8 cellular contexts compared by ENCODE assay signal in genomic region chr4:163544407-163545038, GRCh38. TPM values are rescaled to one million over a fixed set of nuclear protein-coding genes. Genes with fewer than 3 reads are reported as not detected.
DNase-seq lines count a peak whose midpoint lies in the region; ATAC-seq and TF ChIP-seq lines count a peak whose summit lies in the region.

No MANE protein-coding gene starts in this region.

- H3K27ac ChIP-seq in HUES48 (ENCODE audit: low read depth, low read length) (no peak overlapping the region), SJCRH30 (no peak overlapping the region), left ventricle myocardium inferior (replicated peaks) (no peak overlapping the region)

- no peaks in the 10 kb centered on the region for H3K36me3 Mint-ChIP-seq in activated naive CD4-positive, alpha-beta T cell treated with anti-CD3 and anti-CD28 coated beads, Interleukin-2, amount 50 U/mL, for 72 hours

- H3K36me3 ChIP-seq in HUES48 (ENCODE audit: control insufficient read depth, insufficient read depth, low read length) (no peaks in the 10 kb centered on the region), SJCRH30 (no peaks in the 10 kb centered on the region), left ventricle myocardium inferior (no peaks in the 10 kb centered on the region)

- H3K27me3 ChIP-seq in HUES48 (ENCODE audit: control insufficient read depth, insufficient read depth, low read length) (no peaks in the 10 kb centered on the region), SJCRH30 (no peaks in the 10 kb centered on the region), left ventricle myocardium inferior (ENCODE audit: low read depth) (no peaks in the 10 kb centered on the region)

- H3K9me3 ChIP-seq in HUES48 (ENCODE audit: control insufficient read depth, insufficient read depth, low read length): no peaks in the 10 kb centered on the region
- H3K9me3 ChIP-seq in SJCRH30 (replicated peaks): no peaks in the 10 kb centered on the region
- H3K9me3 ChIP-seq in left ventricle myocardium inferior (replicated peaks): no peaks in the 10 kb centered on the region

- peak; percentile 85 for ATAC-seq in GM21526 (IDR thresholded peaks at IDR 0.05; ENCODE audit: low FRiP score, unreplicated experiment)
- ATAC-seq in activated naive CD4-positive, alpha-beta T cell treated with anti-CD3 and anti-CD28 coated beads, Interleukin-2, amount 50 U/mL, for 72 hours: peak; percentile 87 to 92
- peak; percentile 89 for ATAC-seq in sciatic nerve

- H3K27ac Mint-ChIP-seq in activated naive CD4-positive, alpha-beta T cell treated with anti-CD3 and anti-CD28 coated beads, Interleukin-2, amount 50 U/mL, for 72 hours: no peak overlapping the region

- peak; percentile 67 for DNase-seq in ELF-1 (ENCODE audit: low read depth, low spot score)
- DNase-seq in SJCRH30: peak; percentile 56 to 78
- DNase-seq in activated naive CD4-positive, alpha-beta T cell treated with anti-CD3 and anti-CD28 coated beads, Interleukin-2, amount 50 U/mL, for 72 hours (ENCODE audit: low spot score in 2 of 2): peak; percentile 60 to 64
- DNase-seq in left ventricle myocardium inferior: peak; percentile 43
- DNase-seq in sciatic nerve (ENCODE audit: low spot score): peak; percentile 74
- no peak for DNase-seq in NCI-H2029 treated with DMSO at 0.1 percent for 48 hours (lab: John Stamatoyannopoulos, UW)

- H3K4me3 ChIP-seq in HUES48 (ENCODE audit: low read depth, low read length) (0 out of 2 replicates have a peak overlapping the region, but pooled peaks have one; percentile 27), SJCRH30 (no peak overlapping the region), left ventricle myocardium inferior (peak overlapping the region; percentile 45)

- H3K9ac ChIP-seq in HUES48 (ENCODE audit: low read depth, low read length): no peak overlapping the region

- no peaks in the 10 kb centered on the region for H3K9me3 Mint-ChIP-seq in activated naive CD4-positive, alpha-beta T cell treated with anti-CD3 and anti-CD28 coated beads, Interleukin-2, amount 50 U/mL, for 72 hours

- intact Hi-C loops in left ventricle myocardium inferior (cut with micrococcal nuclease) (loop anchor here (10.0 kb wide), 1 partner anchor 1050 kb away; no protein-coding TSS in a partner anchor), sciatic nerve (cut with DNase I) (loop anchor here (10.0 kb wide), 1 partner anchor 50 kb away; the partner anchor contains the start of gene TMA16)

- H3K4me1 ChIP-seq in HUES48 (ENCODE audit: control insufficient read depth, insufficient read depth, low read length) (0 out of 2 replicates have a peak, but pooled peaks cover 3% of the 10 kb centered on the region), SJCRH30 (peaks cover 32% of the 10 kb centered on the region), left ventricle myocardium inferior (peaks cover 5% of the 10 kb centered on the region)

- TF ChIP-seq CTCF in left ventricle myocardium inferior (IDR thresholded peaks at IDR 0.05; ENCODE audit: borderline replicate concordance): peak; percentile 97

RNA-seq across cellular contexts. Expression of gene TMA16, which starts 50.0 kb away (rescaled TPM):
- total RNA-seq in SJCRH30 (2014; rRNA removed; shearing (Covaris generic)): 38.1 and 41.1 TPM in 2 replicates
- 10 to 100 TPM; 20.2 to 45.4 TPM for total RNA-seq in activated naive CD4-positive, alpha-beta T cell treated with anti-CD3 and anti-CD28 coated beads, Interleukin-2, amount 50 U/mL, for 72 hours
- total RNA-seq in left ventricle myocardium inferior: 7.1 TPM
- 28.0 TPM for total RNA-seq in sciatic nerve
